In genomic region chr19:1437609-1438008, GRCh38 we compare ENCODE assay signal across 1 cellular context.
TF ChIP-seq lines count a peak whose summit lies in the region.

No MANE protein-coding gene starts in this region.

TF ChIP-seq in IMR-90, 13 proteins besides CTCF, POLR2A, EP300 and RAD21:
- TF ChIP-seq USF2 (IDR thresholded peaks at IDR 0.05; ENCODE audit: low read depth, low read length) = no peak
- no peak for TF ChIP-seq MXI1 (IDR thresholded peaks at IDR 0.05; ENCODE audit: borderline replicate concordance, low read depth, low read length)
- no peak for TF ChIP-seq CHD1 (IDR thresholded peaks at IDR 0.05; ENCODE audit: low read depth, low read length)
- no peak for TF ChIP-seq RCOR1 (IDR thresholded peaks at IDR 0.05; ENCODE audit: insufficient replicate concordance, low read length)
- no peak for TF ChIP-seq MAZ (IDR thresholded peaks at IDR 0.05; ENCODE audit: borderline replicate concordance, low read depth, low read length)
- no peak for TF ChIP-seq MAFK (IDR thresholded peaks at IDR 0.05; ENCODE audit: low read depth, low read length)
- no peak for TF ChIP-seq RFX5 (IDR thresholded peaks at IDR 0.05; ENCODE audit: low read depth, low read length)
- TF ChIP-seq ELK1 (IDR thresholded peaks at IDR 0.05; ENCODE audit: borderline replicate concordance, low read depth, low read length) = no peak
- no peak for TF ChIP-seq SMC3 (IDR thresholded peaks at IDR 0.05; ENCODE audit: low read depth, low read length)
- TF ChIP-seq NFE2L2 (IDR thresholded peaks at IDR 0.05; ENCODE audit: low read depth, low read length) = no peak
TF ChIP-seq in IMR-90: peak in this region for 0.
